23 cellular contexts compared by ENCODE assay signal in the genomic region with DNA sequence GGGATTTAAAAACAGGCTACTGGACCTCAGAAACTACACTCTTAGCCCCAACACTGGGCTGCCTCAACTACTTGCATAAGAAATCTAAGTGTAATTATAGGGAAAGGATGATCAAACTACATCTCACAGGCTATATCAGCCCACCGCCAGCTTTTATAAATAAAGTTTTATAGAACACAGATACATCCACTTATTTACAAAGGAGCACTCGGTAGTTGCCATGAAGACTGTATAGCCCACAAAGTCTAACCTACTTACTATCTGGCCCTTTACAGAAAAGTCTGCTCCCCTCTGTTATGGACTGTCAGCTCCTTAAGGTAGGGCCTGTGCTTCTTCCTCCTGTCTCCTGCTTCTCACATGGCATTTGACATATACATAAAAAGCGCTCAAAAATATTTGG. TPM values are rescaled to one million over a fixed set of nuclear protein-coding genes. Genes with fewer than 3 reads are reported as not detected.
DNase-seq lines count a peak whose midpoint lies in the region; ATAC-seq, FAIRE-seq and TF ChIP-seq lines count a peak whose summit lies in the region.
"Had no signal": no experiment of that assay in that cellular context is flagged by ENCODE, and none has a peak within 500 bp of the region (broad histone marks: within the 10 kb centered on the region; RNA-seq: fewer than 3 reads in every experiment).

No MANE protein-coding gene starts in this region.

- H3K27me3 Mint-ChIP-seq in activated B cell treated with CpG ODN at 0.5 μM for 24 hours (no peaks in the 10 kb centered on the region), naive B cell (no peaks in the 10 kb centered on the region)

- H3K79me2 ChIP-seq in HepG2 (ENCODE audit: insufficient read depth, low read length): peaks cover 86% of the 10 kb centered on the region

- H3K4me1 Mint-ChIP-seq in activated B cell treated with CpG ODN at 0.5 μM for 24 hours: peaks cover 96% of the 10 kb centered on the region
- peaks cover 71 to 94% (median 82%) of the 10 kb centered on the region in 3 donors for H3K4me1 Mint-ChIP-seq in naive B cell
- H3K4me1 Mint-ChIP-seq: CD4-positive, CD25-positive, alpha-beta regulatory T cell had no signal

- CTCF ChIA-PET in HepG2 (lab: Yijun Ruan, JAX; ENCODE audit: low intra/inter-chr PET ratio, low total read pairs) (no interaction called here), activated B cell treated with CpG ODN at 0.5 μM for 24 hours (lab: Charles Lee) (interaction anchor here (0.8 to 2.7 kb wide), 4 partner anchors 10 to 358 kb away, joined by 3 to 6 read pairs (median 4); a partner anchor contains a TSS)

- H3K4me3 ChIP-seq in HepG2 (replicated peaks in 1 of 3; ENCODE audit: insufficient read depth in 1 of 3, low read depth in 2 of 3, low read length in 3 of 3): no peak overlapping the region
- no peak overlapping the region for H3K4me3 ChIP-seq in right lobe of liver
- H3K4me3 ChIP-seq in effector memory CD4-positive, alpha-beta T cell (ENCODE audit: insufficient read depth, low read depth, low read length, poor library complexity, severe bottlenecking): no peak overlapping the region
- no peak overlapping the region for H3K4me3 ChIP-seq in heart left ventricle
- H3K4me3 ChIP-seq: MG63 had no signal

- H3K36me3 ChIP-seq in HepG2 (replicated peaks in 1 of 2; ENCODE audit: control insufficient read depth in 1 of 2, insufficient read depth in 2 of 2, low read length in 2 of 2): no peaks in the 10 kb centered on the region
- no peaks in the 10 kb centered on the region for H3K36me3 ChIP-seq in right lobe of liver
- H3K36me3 ChIP-seq in effector memory CD4-positive, alpha-beta T cell (ENCODE audit: control insufficient read depth, insufficient read depth, low read length): no peaks in the 10 kb centered on the region
- H3K36me3 ChIP-seq in heart left ventricle: no peaks in the 10 kb centered on the region
- H3K36me3 ChIP-seq: BE2C, MG63 had no signal

- H3K27ac ChIP-seq in HepG2 (ENCODE audit: extremely low read length, insufficient read depth, low read length): no peak overlapping the region
- H3K27ac ChIP-seq in right lobe of liver: no peak overlapping the region
- no peak overlapping the region for H3K27ac ChIP-seq in effector memory CD4-positive, alpha-beta T cell (ENCODE audit: insufficient read depth, low read length, poor library complexity, severe bottlenecking)
- no peak overlapping the region for H3K27ac ChIP-seq in heart left ventricle

- no peaks in the 10 kb centered on the region for H4K20me1 ChIP-seq in HepG2 (ENCODE audit: insufficient read depth, low read length)

- no peak for TF ChIP-seq RAD21 in HepG2 (CRISPR knock-in tag; IDR thresholded peaks at IDR 0.05)

- H3K4me1 ChIP-seq in HepG2 (ENCODE audit: insufficient read depth, low read length): peaks cover 100% of the 10 kb centered on the region
- no peaks in the 10 kb centered on the region for H3K4me1 ChIP-seq in right lobe of liver
- no peaks in the 10 kb centered on the region for H3K4me1 ChIP-seq in effector memory CD4-positive, alpha-beta T cell (ENCODE audit: control insufficient read depth, insufficient read depth, low read length, poor library complexity, severe bottlenecking)
- peaks cover 0 to 26% (median 8%) of the 10 kb centered on the region in 12 donors for H3K4me1 ChIP-seq in heart left ventricle
- H3K4me1 ChIP-seq: BE2C had no signal

- POLR2A ChIA-PET in HepG2 (lab: Yijun Ruan, JAX): no interaction called here
- POLR2A ChIA-PET in activated B cell treated with CpG ODN at 0.5 μM for 24 hours (lab: Charles Lee): interaction anchor here (0.6 to 2.5 kb wide), 15 partner anchors 7 to 155 kb away, joined by 3 to 22 read pairs (median 5); a partner anchor contains a TSS

- ATAC-seq in HepG2: no peak
- ATAC-seq in right lobe of liver: no peak
- no peak for ATAC-seq in activated B cell treated with CpG ODN at 0.5 μM for 24 hours (ENCODE audit: low read depth)
- no peak for ATAC-seq in naive B cell (ENCODE audit: low read depth in 2 of 2)
- ATAC-seq in heart left ventricle: no peak

- no peaks in the 10 kb centered on the region for H3K9me3 Mint-ChIP-seq in activated B cell treated with CpG ODN at 0.5 μM for 24 hours
- peaks cover 0 to 3% (median 0%) of the 10 kb centered on the region in 7 donors for H3K9me3 Mint-ChIP-seq in naive B cell
- H3K9me3 Mint-ChIP-seq: CD4-positive, CD25-positive, alpha-beta regulatory T cell had no signal

- H3K27me3 ChIP-seq in HepG2 (ENCODE audit: control insufficient read depth in 1 of 2, insufficient read depth in 2 of 2, low read length in 2 of 2) (no peaks in the 10 kb centered on the region), right lobe of liver (no peaks in the 10 kb centered on the region), heart left ventricle (no peaks in the 10 kb centered on the region)
- no peaks in the 10 kb centered on the region for H3K27me3 ChIP-seq in effector memory CD4-positive, alpha-beta T cell (replicated peaks; ENCODE audit: control insufficient read depth, insufficient read depth, low read length, poor library complexity, severe bottlenecking)
- H3K27me3 ChIP-seq: BE2C, MG63 had no signal

- in situ Hi-C loops in HepG2 (cut with HindIII; ENCODE audit: extremely low pct_ligation_motif_present, low pct_unique_long_range_greater_than_20kb): no loop called here

- DNase-seq in HepG2 (ENCODE audit: low spot score) (no peak), right lobe of liver (no peak), activated B cell treated with CpG ODN at 0.5 μM for 24 hours (no peak), naive B cell (no peak), heart left ventricle (no peak), A172 (ENCODE audit: low spot score) (no peak), retina (no peak)
- DNase-seq in effector memory CD4-positive, alpha-beta T cell: no peak
- DNase-seq: 8988T; BE2C; CD4-positive, CD25-positive, alpha-beta regulatory T cell; COR-L47; DMS153; GF-D8; GOT3; MG63; NCI-H1048; NCI-H1436 treated with DMSO at 0.1 percent for 48 hours; NCI-H2029; NCI-H524 treated with DMSO at 0.1 percent for 48 hours; SHP77 treated with DMSO at 0.1 percent for 48 hours; SK-N-SH had no signal

- H3K36me3 Mint-ChIP-seq in activated B cell treated with CpG ODN at 0.5 μM for 24 hours (ENCODE audit: low read depth) (peaks cover 40% of the 10 kb centered on the region), naive B cell (peaks cover 0 to 6% of the 10 kb centered on the region in 2 donors)
- H3K36me3 Mint-ChIP-seq: CD4-positive, CD25-positive, alpha-beta regulatory T cell had no signal

- no peak for TF ChIP-seq CTCF in HepG2 (CRISPR knock-in tag; IDR thresholded peaks at IDR 0.05)
- TF ChIP-seq CTCF in right lobe of liver (IDR thresholded peaks at IDR 0.05): no peak
- no peak for TF ChIP-seq CTCF in activated B cell treated with CpG ODN at 0.5 μM for 24 hours (IDR thresholded peaks at IDR 0.05)
- TF ChIP-seq CTCF in heart left ventricle (IDR thresholded peaks at IDR 0.05): no peak

- no peak overlapping the region for H3K4me2 ChIP-seq in HepG2 (ENCODE audit: low read depth, low read length)
- H3K4me2 ChIP-seq: SK-N-SH had no signal

- intact Hi-C loops in HepG2 (cut with micrococcal nuclease; ENCODE audit: unreplicated experiment) (loop anchor here (5.0 kb wide), 1 partner anchor 54 kb away; no protein-coding TSS in a partner anchor), right lobe of liver (cut with DNase I) (no loop called here), activated B cell treated with CpG ODN at 0.5 μM for 24 hours (cut with micrococcal nuclease) (loop anchor here (1.0 kb wide), 2 partner anchors 7 to 9 kb away; no protein-coding TSS in a partner anchor), heart left ventricle (cut with DNase I) (no loop called here)

- no TSS peak for BruUV-seq in HepG2 (replicated peaks; lab: Mats Ljungman, UMichigan)

- TF ChIP-seq POLR2A in HepG2 (IDR thresholded peaks at IDR 0.05; ENCODE audit: insufficient read depth in 1 of 2, low read depth in 2 of 2, low read length in 2 of 2) (no peak), right lobe of liver (IDR thresholded peaks at IDR 0.05) (no peak), heart left ventricle (IDR thresholded peaks at IDR 0.05) (no peak)

- no peak overlapping the region for H2AFZ ChIP-seq in HepG2 (ENCODE audit: low read length)

- H3K4me3 Mint-ChIP-seq in activated B cell treated with CpG ODN at 0.5 μM for 24 hours: peak overlapping the region; percentile 70
- H3K4me3 Mint-ChIP-seq in naive B cell: peak overlapping the region in 4 of 8 donors; percentile 2 to 81 (median 64)
- H3K4me3 Mint-ChIP-seq: CD4-positive, CD25-positive, alpha-beta regulatory T cell had no signal

- no peaks in the 10 kb centered on the region for H3K9me3 ChIP-seq in HepG2 (ENCODE audit: low read length)
- H3K9me3 ChIP-seq in right lobe of liver: no peaks in the 10 kb centered on the region
- no peaks in the 10 kb centered on the region for H3K9me3 ChIP-seq in effector memory CD4-positive, alpha-beta T cell (ENCODE audit: control insufficient read depth, low read length)
- H3K9me3 ChIP-seq in heart left ventricle: no peaks in the 10 kb centered on the region
- H3K9me3 ChIP-seq: BE2C, MG63, SK-N-SH had no signal

- no peak overlapping the region for H3K9ac ChIP-seq in HepG2 (ENCODE audit: insufficient read depth, low read depth, low read length)
- H3K9ac ChIP-seq: SK-N-SH had no signal

- no peak for TF ChIP-seq EP300 in HepG2 (IDR thresholded peaks at IDR 0.05; ENCODE audit: low read depth in 2 of 2, low read length in 2 of 2)
- TF ChIP-seq EP300 in HepG2 (CRISPR knock-in tag; IDR thresholded peaks at IDR 0.05; ENCODE audit: borderline replicate concordance): no peak

- H3K27ac Mint-ChIP-seq in activated B cell treated with CpG ODN at 0.5 μM for 24 hours: peak overlapping the region; percentile 94
- peak overlapping the region in 5 of 6 donors; percentile 9 to 84 (median 30) for H3K27ac Mint-ChIP-seq in naive B cell
- H3K27ac Mint-ChIP-seq: CD4-positive, CD25-positive, alpha-beta regulatory T cell had no signal

- no peak for FAIRE-seq in HepG2 (lab: Jason Lieb, UNC)
- FAIRE-seq: GM19239 had no signal

- WGBS in HepG2 (ENCODE audit: low lambda C conversion rate): 100% methylated on average over 3 of the region's 3 CpGs
- 94% methylated on average over 3 of the region's 3 CpGs for WGBS in right lobe of liver (ENCODE audit: insufficient coverage, low coverage, low lambda C conversion rate, missing lambda C conversion rate)
- WGBS in heart left ventricle, 4 donors: 93 to 99% (median 98%) methylated on average over 3 of the region's 3 CpGs

RNA-seq across cellular contexts. Expression of a gene that starts 9.5 kb away (rescaled TPM):
- total RNA-seq in HepG2 (2016; rRNA removed; fragmentation: Illumina TruSeq; extraction: Trizol): 10.3 and 10.4 TPM in 2 replicates
- 15.7 and 16.3 TPM in 2 replicates for total RNA-seq in HepG2 (2016; cell fraction: cytosol; rRNA removed; fragmentation: Illumina TruSeq; extraction: Trizol; ENCODE audit: low read depth)
- total RNA-seq in HepG2 (2016; cell fraction: insoluble cytoplasmic fraction; rRNA removed; fragmentation: Illumina TruSeq; extraction: Trizol): 9.3 and 10.1 TPM in 2 replicates
- total RNA-seq in HepG2 (2016; cell fraction: membrane; rRNA removed; fragmentation: Illumina TruSeq; extraction: Trizol): 10.0 and 10.5 TPM in 2 replicates
- total RNA-seq in HepG2 (2016; cell fraction: nucleus; rRNA removed; fragmentation: Illumina TruSeq; extraction: Trizol): 13.6 and 13.9 TPM in 2 replicates
- 19.5 and 28.6 TPM in 2 replicates for polyA plus RNA-seq in HepG2 (2011; rRNA removed)
- polyA plus RNA-seq in HepG2 (2011; cell fraction: cytosol; rRNA removed): 15.3 and 24.4 TPM in 2 replicates
- 25.7 and 37.4 TPM in 2 replicates for polyA plus RNA-seq in HepG2 (2011; cell fraction: nucleus; rRNA removed)
- polyA plus RNA-seq in HepG2 (2012): 15.1 and 15.2 TPM in 2 replicates
- 3.0 and 3.8 TPM in 2 replicates for polyA plus RNA-seq in HepG2 (2016; cell fraction: cytosol; fragmentation: Illumina TruSeq; extraction: Trizol; ENCODE audit: low read depth)
- polyA plus RNA-seq in HepG2 (2016; cell fraction: insoluble cytoplasmic fraction; fragmentation: Illumina TruSeq; extraction: Trizol; ENCODE audit: low read depth): 9.7 and 12.3 TPM in 2 replicates
- polyA plus RNA-seq in HepG2 (2016; cell fraction: membrane; fragmentation: Illumina TruSeq; extraction: Trizol; ENCODE audit: low read depth): 5.5 and 5.6 TPM in 2 replicates
- polyA plus RNA-seq in HepG2 (2016; cell fraction: nucleus; fragmentation: Illumina TruSeq; extraction: Trizol; ENCODE audit: insufficient read depth, low read depth): 8.8 and 10.8 TPM in 2 replicates
- 52.4 and 58.7 TPM in 2 replicates for polyA minus RNA-seq in HepG2 (2011; rRNA and poly(A)+ RNA removed; ENCODE audit: low replicate concordance)
- 23.8 and 35.0 TPM in 2 replicates for polyA minus RNA-seq in HepG2 (2011; cell fraction: cytosol; rRNA and poly(A)+ RNA removed)
- polyA minus RNA-seq in HepG2 (2011; cell fraction: nucleus; rRNA and poly(A)+ RNA removed): 44.6 and 59.5 TPM in 2 replicates
- 10 to 100 TPM in 1 of 6 experiments, 1 to 10 TPM in 5; 2.2 to 13.0 (median 3.7) TPM for total RNA-seq in right lobe of liver
- 125 and 137 TPM in 2 replicates for total RNA-seq in activated B cell treated with CpG ODN at 0.5 μM for 24 hours
- 10 to 100 TPM; 28.7 to 65.6 (median 40.0) TPM for polyA plus RNA-seq in naive B cell (ENCODE audit: low read depth in 6 of 6)
- total RNA-seq in heart left ventricle: 10 to 100 TPM in 1 of 9 donors, 1 to 10 TPM in 8; 2.5 to 12.7 (median 5.5) TPM
- 1 to 10 TPM; 1.3 to 2.1 TPM for polyA plus RNA-seq in heart left ventricle
- 23.0 and 24.2 TPM in 2 replicates for total RNA-seq in A172 (2014; rRNA removed; shearing (Covaris generic))

RNA-seq across cellular contexts. Expression of a gene that starts 9.9 kb away (rescaled TPM):
- total RNA-seq in HepG2 (2016; rRNA removed; fragmentation: Illumina TruSeq; extraction: Trizol) (0.55 and 0.66 TPM in 2 replicates), right lobe of liver (under 1 TPM in 5 of 6 experiments, not detected in 1; 0.06 to 0.39 (median 0.13) TPM), activated B cell treated with CpG ODN at 0.5 μM for 24 hours (16.6 and 19.1 TPM in 2 replicates), heart left ventricle (under 1 TPM in 5 of 9 donors, not detected in 4; 0.12 to 0.53 (median 0.23) TPM)
- not detected in 2 replicates for total RNA-seq in HepG2 (2016; cell fraction: cytosol; rRNA removed; fragmentation: Illumina TruSeq; extraction: Trizol; ENCODE audit: low read depth)
- total RNA-seq in HepG2 (2016; cell fraction: insoluble cytoplasmic fraction; rRNA removed; fragmentation: Illumina TruSeq; extraction: Trizol): 0.54 TPM in 2 replicates
- total RNA-seq in HepG2 (2016; cell fraction: membrane; rRNA removed; fragmentation: Illumina TruSeq; extraction: Trizol): 0.28 and 0.53 TPM in 2 replicates
- 0.63 and 1.2 TPM in 2 replicates for total RNA-seq in HepG2 (2016; cell fraction: nucleus; rRNA removed; fragmentation: Illumina TruSeq; extraction: Trizol)
- polyA plus RNA-seq in HepG2 (2011; rRNA removed) (0.51 and 0.73 TPM in 2 replicates), naive B cell (ENCODE audit: low read depth in 6 of 6) (10 to 100 TPM in 5 of 6 donors, 1 to 10 TPM in 1; 9.1 to 32.2 (median 12.2) TPM), heart left ventricle (under 1 TPM; 0.08 to 0.14 TPM)
- 0.31 and 0.36 TPM in 2 replicates for polyA plus RNA-seq in HepG2 (2011; cell fraction: cytosol; rRNA removed)
- polyA plus RNA-seq in HepG2 (2011; cell fraction: nucleus; rRNA removed): 0.37 and 0.59 TPM in 2 replicates
- 0.23 and 0.52 TPM in 2 replicates for polyA plus RNA-seq in HepG2 (2012)
- polyA plus RNA-seq in HepG2 (2016; cell fraction: cytosol; fragmentation: Illumina TruSeq; extraction: Trizol; ENCODE audit: low read depth): not detected in 2 replicates
- polyA plus RNA-seq in HepG2 (2016; cell fraction: insoluble cytoplasmic fraction; fragmentation: Illumina TruSeq; extraction: Trizol; ENCODE audit: low read depth): 0.76 and 0.84 TPM in 2 replicates
- 0.13 and 0.15 TPM in 2 replicates for polyA plus RNA-seq in HepG2 (2016; cell fraction: membrane; fragmentation: Illumina TruSeq; extraction: Trizol; ENCODE audit: low read depth)
- 0.71 and 1.2 TPM in 2 replicates for polyA plus RNA-seq in HepG2 (2016; cell fraction: nucleus; fragmentation: Illumina TruSeq; extraction: Trizol; ENCODE audit: insufficient read depth, low read depth)
- polyA minus RNA-seq in HepG2 (2011; rRNA and poly(A)+ RNA removed; ENCODE audit: low replicate concordance): 2.4 and 7.7 TPM in 2 replicates
- 0.53 TPM in 1 of 2 replicates, not detected in the other for polyA minus RNA-seq in HepG2 (2011; cell fraction: cytosol; rRNA and poly(A)+ RNA removed)
- polyA minus RNA-seq in HepG2 (2011; cell fraction: nucleus; rRNA and poly(A)+ RNA removed): 2.4 and 3.1 TPM in 2 replicates
- 2.3 and 3.2 TPM in 2 replicates for total RNA-seq in A172 (2014; rRNA removed; shearing (Covaris generic))
- total RNA-seq: CD4-positive, CD25-positive, alpha-beta regulatory T cell had no signal
- polyA plus RNA-seq: CD4-positive, CD25-positive, alpha-beta regulatory T cell; SK-N-SH had no signal

Comparison
In these comparisons a context has a peak if more than half of its experiments do, and no peak if none do; other contexts are left out.
1. intact Hi-C loops: an anchor here in HepG2 (5.0 kb wide) and activated B cell treated with CpG ODN at 0.5 μM for 24 hours (1.0 kb wide); none called in right lobe of liver and heart left ventricle.